Comparison of ENCODE assay signal across 1 cellular context in the genomic region with DNA sequence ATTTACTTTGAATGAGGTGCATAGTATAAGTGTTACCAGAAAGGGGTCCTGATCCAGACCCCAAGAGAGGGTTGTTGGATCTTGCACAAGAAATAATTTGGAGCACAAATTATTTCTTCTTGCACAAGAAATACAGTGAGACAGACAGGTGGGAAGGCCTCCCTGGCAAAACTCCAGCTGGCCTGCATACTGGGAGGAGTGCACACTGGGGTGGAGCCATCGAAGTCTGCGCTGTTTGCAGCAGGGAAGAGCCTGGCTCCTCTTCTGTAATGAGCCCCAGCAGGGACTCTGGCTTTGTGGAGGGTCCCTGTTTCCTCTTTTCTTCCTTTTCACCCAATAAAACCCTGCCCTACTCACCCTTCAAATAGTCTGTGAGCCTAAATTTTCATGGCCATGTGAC.
TF ChIP-seq lines count a peak whose summit lies in the region.

No MANE protein-coding gene starts in this region.

TF ChIP-seq in GM23338, 12 proteins besides CTCF, POLR2A, EP300 and RAD21 (continued from another document):
- TF ChIP-seq ZNF462 (CRISPR knock-in tag; IDR thresholded peaks at IDR 0.05), result no peak
- TF ChIP-seq ETS1 (IDR thresholded peaks at IDR 0.05), result no peak
